In genomic region chr12:45745861-45746277, GRCh38 we compare ENCODE assay signal across 8 cellular contexts. TPM values are rescaled to one million over a fixed set of nuclear protein-coding genes. Genes with fewer than 3 reads are reported as not detected.
A peak's percentile ranks its signal among the peaks of the same experiment; 100 is the strongest.
DNase-seq lines count a peak whose midpoint lies in the region; ATAC-seq and TF ChIP-seq lines count a peak whose summit lies in the region.

No MANE protein-coding gene starts in this region.

- peaks cover 13% of the 10 kb centered on the region for H3K9me3 Mint-ChIP-seq in neural crest cell

- ATAC-seq in HG02623 (IDR thresholded peaks at IDR 0.05; ENCODE audit: unreplicated experiment) = no peak

- H3K4me3 ChIP-seq in choroid plexus epithelial cell (ENCODE audit: low read depth, low read length) = no peak overlapping the region

- peak; percentile 37 for TF ChIP-seq CTCF in choroid plexus epithelial cell (conservative IDR thresholded peaks at IDR 0.05; ENCODE audit: low read depth, low read length)
- TF ChIP-seq CTCF in neural crest cell (conservative IDR thresholded peaks at IDR 0.05) = peak; percentile 58

- peaks cover 32% of the 10 kb centered on the region for H3K36me3 Mint-ChIP-seq in neural crest cell (ENCODE audit: low read depth)

- H3K27me3 Mint-ChIP-seq in neural crest cell (ENCODE audit: low read depth) = no peaks in the 10 kb centered on the region

- H3K4me1 Mint-ChIP-seq in neural crest cell = peaks cover 15% of the 10 kb centered on the region

- no peak overlapping the region for H3K27ac Mint-ChIP-seq in neural crest cell (ENCODE audit: unreplicated experiment)

- peak; percentile 66 for DNase-seq in ELR (ENCODE audit: low read depth)
- peak; percentile 35 for DNase-seq in NCI-H146 (lab: John Stamatoyannopoulos, UW)
- DNase-seq in choroid plexus epithelial cell (ENCODE audit: low read depth) = peak; percentile 60
- no peak for DNase-seq in neural crest cell (ENCODE audit: low read depth, low spot score)
- no peak for DNase-seq in cortex of kidney (lab: John Stamatoyannopoulos, UW)
- no peak for DNase-seq in DMS79 (lab: John Stamatoyannopoulos, UW)
- no peak for DNase-seq in COR-L47 (lab: John Stamatoyannopoulos, UW)

- no peak overlapping the region for H3K4me3 Mint-ChIP-seq in neural crest cell

RNA-seq across cellular contexts. Expression of gene ARID2, which starts 16.4 kb away (rescaled TPM):
- 52.7 and 53.6 TPM in 2 replicates for total RNA-seq in neural crest cell

Comparison
In these comparisons a context has a peak if more than half of its experiments do, and no peak if none do; other contexts are left out.
1. DNase-seq: peak in ELR (single experiment), NCI-H146 (single experiment) and choroid plexus epithelial cell (single experiment); none in neural crest cell (single experiment), cortex of kidney (single experiment), DMS79 (single experiment) and COR-L47 (single experiment).